ENCODE assay signal across 25 cellular contexts in the genomic region with DNA sequence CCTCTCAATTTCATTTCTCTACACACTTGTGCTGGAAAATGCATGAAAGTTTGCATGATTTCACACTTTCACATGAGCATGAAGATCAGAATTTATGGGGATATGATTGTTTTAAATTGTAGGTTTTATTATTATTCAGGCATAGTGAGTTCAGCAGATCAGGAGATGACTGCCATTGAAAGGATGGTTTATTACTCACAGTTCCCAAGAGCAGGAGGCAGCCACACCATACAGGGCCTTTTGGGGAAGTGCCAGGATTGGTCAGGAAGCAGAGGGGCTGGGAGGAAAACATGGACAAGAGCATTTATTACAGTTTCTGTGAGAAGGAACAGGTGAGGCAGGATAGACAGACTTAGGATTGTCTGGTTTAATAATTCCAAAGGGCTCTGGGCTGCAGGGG.
"Had no signal": no experiment of that assay in that cellular context is flagged by ENCODE, and none has a peak within 500 bp of the region (broad histone marks: within the 10 kb centered on the region; RNA-seq: fewer than 3 reads in every experiment).

No MANE protein-coding gene starts in this region.

- H3K27ac ChIP-seq: hepatocyte, left ventricle myocardium inferior, pancreas, prostate gland, spleen, suprapubic skin, thoracic aorta, tibial artery, upper lobe of right lung had no signal

- H3K27me3 ChIP-seq: hepatocyte, pancreas, suprapubic skin, tibial artery, upper lobe of right lung had no signal

- H3K4me3 ChIP-seq: hepatocyte, left ventricle myocardium inferior, lung, mucosa of descending colon, pancreas, prostate gland, spleen, suprapubic skin, thoracic aorta, tibial artery, upper lobe of right lung had no signal

- H3K79me2 ChIP-seq: hepatocyte had no signal

- H3K9me3 ChIP-seq: mucosa of descending colon, pancreas, prostate gland, suprapubic skin, thoracic aorta, upper lobe of right lung had no signal

- ATAC-seq: mucosa of descending colon; naive thymus-derived CD8-positive, alpha-beta T cell; pancreas; right cardiac atrium; sciatic nerve; stimulated activated effector memory CD8-positive, alpha-beta T cell treated with anti-CD3 and anti-CD28 coated beads, Interleukin-12 subunit alpha, Interleukin-12 subunit beta, amount 100 ng/mL, for 72 hours; upper lobe of right lung had no signal

- FAIRE-seq: pancreas, small intestine, urothelium cell line had no signal

- H3K4me2 ChIP-seq: hepatocyte had no signal

- DNase-seq: islet precursor cell; left ventricle myocardium inferior; midbrain; mucosa of descending colon; naive thymus-derived CD8-positive, alpha-beta T cell; nucleus accumbens; pancreas; posterior cingulate gyrus; retina; right cardiac atrium; small intestine; spleen; stimulated activated CD4-positive, alpha-beta T cell treated with anti-CD3 and anti-CD28 coated beads, Interleukin-4, amount 100 ng/mL, for 24 hours; stimulated activated naive CD4-positive, alpha-beta T cell; tibial artery; trophoblast cell; upper lobe of right lung had no signal

- H3K36me3 ChIP-seq: left ventricle myocardium inferior, pancreas, prostate gland, spleen, suprapubic skin, thoracic aorta, tibial artery, upper lobe of right lung had no signal

- H2AFZ ChIP-seq: hepatocyte had no signal

- H3K4me1 ChIP-seq: prostate gland, spleen, suprapubic skin had no signal
